11 cellular contexts compared by ENCODE assay signal in genomic region chrX:150581093-150581775, GRCh38. TPM values are rescaled to one million over a fixed set of nuclear protein-coding genes. Genes with fewer than 3 reads are reported as not detected.
A peak's percentile ranks its signal among the peaks of the same experiment; 100 is the strongest.
DNase-seq lines count a peak whose midpoint lies in the region; TF ChIP-seq lines count a peak whose summit lies in the region.
"Had no signal": no experiment of that assay in that cellular context is flagged by ENCODE, and none has a peak within 500 bp of the region (broad histone marks: within the 10 kb centered on the region; RNA-seq: fewer than 3 reads in every experiment).

No MANE protein-coding gene starts in this region.

- POLR2A ChIA-PET in RWPE1 (lab: Yijun Ruan, JAX; ENCODE audit: low non-redundant PET) = no interaction called here

- intact Hi-C loops in Calu3 (cut with micrococcal nuclease; ENCODE audit: unreplicated experiment) = no loop called here

- H4K12ac ChIP-seq in trophoblast cell (ENCODE audit: low read depth, low read length) = no peak overlapping the region

- no peak overlapping the region for H3K4me3 ChIP-seq in epithelial cell of esophagus (ENCODE audit: low read length)
- H3K4me3 ChIP-seq in trophoblast cell (ENCODE audit: low read depth, low read length) = no peak overlapping the region

- TF ChIP-seq CTCF in RWPE1 (conservative IDR thresholded peaks at IDR 0.05; ENCODE audit: low read depth) (no peak), epithelial cell of esophagus (IDR thresholded peaks at IDR 0.05; ENCODE audit: insufficient read depth, low read depth, low read length, missing control alignments) (no peak), Calu3 (IDR thresholded peaks at IDR 0.05; ENCODE audit: unreplicated experiment) (no peak)

- H3K27me3 Mint-ChIP-seq in Calu3 (ENCODE audit: unreplicated experiment) = no peaks in the 10 kb centered on the region
- H3K27me3 Mint-ChIP-seq: activated CD4-positive, alpha-beta memory T cell treated with anti-CD3 and anti-CD28 coated beads, Interleukin-2, amount 10 ng/mL, durations not matched to agents 7 days and 5 days had no signal

- no peak overlapping the region for H3K18ac ChIP-seq in trophoblast cell (ENCODE audit: low read length)

- peaks cover 14% of the 10 kb centered on the region for H3K4me1 Mint-ChIP-seq in Calu3 (ENCODE audit: low read depth, unreplicated experiment)

- no peak overlapping the region for H2BK120ac ChIP-seq in trophoblast cell (ENCODE audit: insufficient read depth, low read length, poor library complexity)

- H3K4ac ChIP-seq in trophoblast cell (ENCODE audit: low read depth, low read length) = no peak overlapping the region

- no peaks in the 10 kb centered on the region for H3K36me3 Mint-ChIP-seq in Calu3 (ENCODE audit: insufficient read depth, unreplicated experiment)

- H4K8ac ChIP-seq in trophoblast cell (ENCODE audit: low read depth, low read length) = no peak overlapping the region

- H3K27ac ChIP-seq in RWPE1 = no peak overlapping the region
- no peak overlapping the region for H3K27ac ChIP-seq in trophoblast cell (ENCODE audit: low read depth, low read length)

- BruUV-seq in Calu3 (replicated peaks; lab: Mats Ljungman, UMichigan) = no TSS peak

- H3K14ac ChIP-seq in trophoblast cell (ENCODE audit: low read length) = no peak overlapping the region

- peak; percentile 28 for DNase-seq in GM03348 (ENCODE audit: low spot score)
- DNase-seq in RWPE1 (ENCODE audit: low spot score) = peak; percentile 41
- DNase-seq in epithelial cell of esophagus (ENCODE audit: low read depth) = peak; percentile 62
- peak; percentile 8 to 72 for DNase-seq in trophoblast cell
- DNase-seq in NCI-H446 treated with DMSO at 0.1 percent for 48 hours (lab: John Stamatoyannopoulos, UW) = no peak
- no peak for DNase-seq in NCI-H446 (lab: John Stamatoyannopoulos, UW)
- no peak for DNase-seq in Calu3
- DNase-seq in NCI-H2029 treated with DMSO at 0.1 percent for 48 hours (lab: John Stamatoyannopoulos, UW) = no peak
- DNase-seq: activated CD4-positive, alpha-beta memory T cell treated with anti-CD3 and anti-CD28 coated beads, Interleukin-2, amount 10 ng/mL, durations not matched to agents 7 days and 5 days; activated naive CD4-positive, alpha-beta T cell treated with Interleukin-2 at 50 U/mL for 16 hours; DMS79 treated with DMSO at 0.1 percent for 48 hours had no signal

- no peak overlapping the region for H2AK5ac ChIP-seq in trophoblast cell (ENCODE audit: low read length)

- no peak overlapping the region for H3K4me2 ChIP-seq in trophoblast cell (ENCODE audit: low read length)

- no peaks in the 10 kb centered on the region for H3K36me3 ChIP-seq in trophoblast cell (ENCODE audit: control insufficient read depth in 1 of 2, insufficient read depth in 2 of 2, low read length in 2 of 2)

- no peak overlapping the region for H2BK12ac ChIP-seq in trophoblast cell (ENCODE audit: low read length)

- no peak overlapping the region for H3K4me3 Mint-ChIP-seq in Calu3 (ENCODE audit: low read depth, unreplicated experiment)
- H3K4me3 Mint-ChIP-seq: activated CD4-positive, alpha-beta memory T cell treated with anti-CD3 and anti-CD28 coated beads, Interleukin-2, amount 10 ng/mL, durations not matched to agents 7 days and 5 days had no signal

- no peak overlapping the region for H2AFZ ChIP-seq in trophoblast cell (ENCODE audit: insufficient read depth, low read length, poor library complexity)

- H3K27me3 ChIP-seq in trophoblast cell (ENCODE audit: insufficient read depth, low read length) = no peaks in the 10 kb centered on the region

- H3K9me3 ChIP-seq in trophoblast cell (ENCODE audit: insufficient read depth, low read depth, low read length) = no peaks in the 10 kb centered on the region

- H3K23ac ChIP-seq in trophoblast cell (ENCODE audit: low read length) = no peak overlapping the region

- no peaks in the 10 kb centered on the region for H3K79me1 ChIP-seq in trophoblast cell (ENCODE audit: low read length)

- H4K91ac ChIP-seq in trophoblast cell (ENCODE audit: low read depth, low read length) = no peak overlapping the region

- no peaks in the 10 kb centered on the region for H3K79me2 ChIP-seq in trophoblast cell (ENCODE audit: control insufficient read depth, insufficient read depth, low read length, poor library complexity)

- CTCF ChIA-PET in RWPE1 (lab: Yijun Ruan, JAX) (no interaction called here), Calu3 (lab: Charles Lee) (no interaction called here)

- H3K9me3 Mint-ChIP-seq in Calu3 (ENCODE audit: low read depth, unreplicated experiment) = no peaks in the 10 kb centered on the region
- H3K9me3 Mint-ChIP-seq: activated CD4-positive, alpha-beta memory T cell treated with anti-CD3 and anti-CD28 coated beads, Interleukin-2, amount 10 ng/mL, durations not matched to agents 7 days and 5 days had no signal

- H3K9ac ChIP-seq in trophoblast cell (ENCODE audit: low read length) = no peak overlapping the region

- H3K27ac Mint-ChIP-seq in Calu3 (ENCODE audit: unreplicated experiment) = no peak overlapping the region
- H3K27ac Mint-ChIP-seq: activated CD4-positive, alpha-beta memory T cell treated with anti-CD3 and anti-CD28 coated beads, Interleukin-2, amount 10 ng/mL, durations not matched to agents 7 days and 5 days had no signal

- no peak overlapping the region for H2BK5ac ChIP-seq in trophoblast cell (ENCODE audit: low read depth, low read length, poor library complexity)

- no CpG with 5 or more reads among the region's 4 CpGs for WGBS in trophoblast cell (ENCODE audit: extremely low coverage, insufficient coverage, insufficient read length)

- no peaks in the 10 kb centered on the region for H3K4me1 ChIP-seq in trophoblast cell (ENCODE audit: control insufficient read depth in 1 of 2, insufficient read depth in 2 of 2, low read length in 2 of 2)

RNA-seq across cellular contexts. Expression of gene MTM1, which starts 12.8 kb away (rescaled TPM):
- polyA plus RNA-seq in trophoblast cell (2013) = 10.6 and 10.9 TPM in 2 replicates
- total RNA-seq in Calu3 (2022) = 12.7 and 13.2 TPM in 2 replicates

Comparison
In these comparisons a context has a peak if more than half of its experiments do, and no peak if none do; other contexts are left out.
1. DNase-seq: peak in GM03348 (single experiment), RWPE1 (single experiment), epithelial cell of esophagus (single experiment) and trophoblast cell (2 of 2); none in NCI-H446 treated with DMSO at 0.1 percent for 48 hours (single experiment), NCI-H446 (0 of 2), Calu3 (single experiment) and NCI-H2029 treated with DMSO at 0.1 percent for 48 hours (single experiment).